19 cellular contexts compared by ENCODE assay signal in the genomic region with DNA sequence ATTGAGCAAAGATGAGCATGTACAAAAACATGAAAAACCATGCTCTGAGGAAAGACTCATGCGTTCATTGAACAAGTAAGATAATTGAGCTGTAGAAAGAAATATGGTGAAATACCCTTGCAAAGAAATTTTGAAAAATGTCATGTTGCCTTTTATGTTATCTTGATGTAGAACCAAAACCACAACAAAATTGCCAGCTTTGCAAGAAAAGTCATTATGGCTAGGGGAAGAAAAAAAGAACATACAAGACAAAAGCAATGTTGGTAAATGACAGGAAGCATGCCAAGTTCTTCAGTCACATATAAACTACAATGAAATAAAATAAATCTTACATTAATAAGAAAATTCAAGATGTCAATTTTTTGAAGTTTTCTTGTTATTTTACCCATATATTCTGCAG.
A peak's percentile ranks its signal among the peaks of the same experiment; 100 is the strongest.
DNase-seq lines count a peak whose midpoint lies in the region; TF ChIP-seq lines count a peak whose summit lies in the region.
"Had no signal": no experiment of that assay in that cellular context is flagged by ENCODE, and none has a peak within 500 bp of the region (broad histone marks: within the 10 kb centered on the region; RNA-seq: fewer than 3 reads in every experiment).

No MANE protein-coding gene starts in this region.

- no peak for TF ChIP-seq EP300 in sigmoid colon (IDR thresholded peaks at IDR 0.05)

- peak overlapping the region in 9 of 11 experiments; percentile 64 to 97 (median 85); a peak in 14 of 22 replicates for H3K27ac ChIP-seq in BLaER1 treated with 17β-estradiol and CSF1 and Interleukin-3, amounts not matched to agents 10 nM and 100 nM
- no peak overlapping the region for H3K27ac ChIP-seq in sigmoid colon

- WGBS in sigmoid colon, 2 donors: 80 to 91% methylated on average over 1 of the region's 1 CpG

- POLR2A ChIA-PET in activated CD4-positive, alpha-beta memory T cell treated with anti-CD3 and anti-CD28 coated beads for 36 hours (lab: Charles Lee): no interaction called here

- intact Hi-C loops in activated CD4-positive, alpha-beta memory T cell treated with anti-CD3 and anti-CD28 coated beads for 36 hours (cut with micrococcal nuclease): no loop called here
- intact Hi-C loops in sigmoid colon (cut with DNase I): no loop called here

- H3K4me2 ChIP-seq in BLaER1 treated with 17β-estradiol and CSF1 and Interleukin-3, amounts not matched to agents 10 nM and 100 nM: peak overlapping the region; percentile 81 to 95 (median 87); a peak in 17 of 22 replicates

- H3K4me1 ChIP-seq in BLaER1 treated with 17β-estradiol and CSF1 and Interleukin-3, amounts not matched to agents 10 nM and 100 nM: peaks cover 49 to 59% (median 55%) of the 10 kb centered on the region in 10 experiments
- H3K4me1 ChIP-seq in sigmoid colon: no peaks in the 10 kb centered on the region
- H3K4me1 ChIP-seq: BE2C had no signal

- H3K36me3 Mint-ChIP-seq in activated CD4-positive, alpha-beta memory T cell treated with anti-CD3 and anti-CD28 coated beads for 36 hours: no peaks in the 10 kb centered on the region
- no peaks in the 10 kb centered on the region for H3K36me3 Mint-ChIP-seq in T-helper 2 cell treated with Interferon-gamma antibody and Interleukin-4, amounts not matched to agents 5 μg/mL and 100 μg/mL, for 36 hours (ENCODE audit: low read depth)
- H3K36me3 Mint-ChIP-seq: CD14-positive monocyte; CD4-positive, alpha-beta memory T cell; CD4-positive, CD25-positive, alpha-beta regulatory T cell had no signal

- H3K27me3 ChIP-seq in BLaER1 treated with 17β-estradiol and CSF1 and Interleukin-3, amounts not matched to agents 10 nM and 100 nM: no peaks in the 10 kb centered on the region
- H3K27me3 ChIP-seq in sigmoid colon: no peaks in the 10 kb centered on the region
- H3K27me3 ChIP-seq: BE2C had no signal

- CTCF ChIA-PET in activated CD4-positive, alpha-beta memory T cell treated with anti-CD3 and anti-CD28 coated beads for 36 hours (lab: Charles Lee): no interaction called here

- DNase-seq in Jurkat, Clone E6-1 (ENCODE audit: low read depth, low spot score): peak; percentile 76
- DNase-seq in activated CD4-positive, alpha-beta memory T cell treated with anti-CD3 and anti-CD28 coated beads for 36 hours: no peak
- DNase-seq in T-helper 2 cell treated with Interferon-gamma antibody and Interleukin-4, amounts not matched to agents 5 μg/mL and 100 μg/mL, for 36 hours (ENCODE audit: low spot score): no peak
- no peak for DNase-seq in sigmoid colon
- DNase-seq: 8988T; ACHN; BE2C; C1 segment of cervical spinal cord; CD4-positive, alpha-beta memory T cell; CD4-positive, CD25-positive, alpha-beta regulatory T cell; CD8-positive, alpha-beta memory T cell; COR-L47; DMS 273 treated with DMSO at 0.1 percent for 48 hours; DMS153; DMS53; DMS79; GF-D8 had no signal

- peaks cover 14% of the 10 kb centered on the region for H3K9me3 Mint-ChIP-seq in activated CD4-positive, alpha-beta memory T cell treated with anti-CD3 and anti-CD28 coated beads for 36 hours
- H3K9me3 Mint-ChIP-seq in T-helper 2 cell treated with Interferon-gamma antibody and Interleukin-4, amounts not matched to agents 5 μg/mL and 100 μg/mL, for 36 hours: peaks cover 22% of the 10 kb centered on the region

- peaks cover 19 to 47% (median 37%) of the 10 kb centered on the region in 11 experiments for H3K9me3 ChIP-seq in BLaER1 treated with 17β-estradiol and CSF1 and Interleukin-3, amounts not matched to agents 10 nM and 100 nM (replicated peaks in 1 of 11)
- H3K9me3 ChIP-seq in sigmoid colon: peaks cover 0 to 3% (median 0%) of the 10 kb centered on the region in 4 donors
- H3K9me3 ChIP-seq: BE2C had no signal

- no peak for TF ChIP-seq POLR2A in sigmoid colon (IDR thresholded peaks at IDR 0.05)

- no peak overlapping the region for H3K9ac ChIP-seq in BLaER1 treated with 17β-estradiol and CSF1 and Interleukin-3, amounts not matched to agents 10 nM and 100 nM

- H3K27me3 Mint-ChIP-seq in activated CD4-positive, alpha-beta memory T cell treated with anti-CD3 and anti-CD28 coated beads for 36 hours: no peaks in the 10 kb centered on the region
- no peaks in the 10 kb centered on the region for H3K27me3 Mint-ChIP-seq in T-helper 2 cell treated with Interferon-gamma antibody and Interleukin-4, amounts not matched to agents 5 μg/mL and 100 μg/mL, for 36 hours (ENCODE audit: low read depth)
- H3K27me3 Mint-ChIP-seq: CD4-positive, alpha-beta memory T cell; CD4-positive, CD25-positive, alpha-beta regulatory T cell had no signal

- H4K20me1 ChIP-seq in BLaER1 treated with 17β-estradiol and CSF1 and Interleukin-3, amounts not matched to agents 10 nM and 100 nM: no peaks in the 10 kb centered on the region

- H3K36me3 ChIP-seq in BLaER1 treated with 17β-estradiol and CSF1 and Interleukin-3, amounts not matched to agents 10 nM and 100 nM: peaks cover 0 to 4% (median 0%) of the 10 kb centered on the region in 11 experiments; a peak in 1 of 22 replicates
- no peaks in the 10 kb centered on the region for H3K36me3 ChIP-seq in sigmoid colon
- H3K36me3 ChIP-seq: BE2C had no signal

- H3K4me3 Mint-ChIP-seq in activated CD4-positive, alpha-beta memory T cell treated with anti-CD3 and anti-CD28 coated beads for 36 hours: no peak overlapping the region
- H3K4me3 Mint-ChIP-seq in T-helper 2 cell treated with Interferon-gamma antibody and Interleukin-4, amounts not matched to agents 5 μg/mL and 100 μg/mL, for 36 hours: no peak overlapping the region
- H3K4me3 Mint-ChIP-seq: CD14-positive monocyte; CD4-positive, alpha-beta memory T cell; CD4-positive, CD25-positive, alpha-beta regulatory T cell; CD8-positive, alpha-beta memory T cell had no signal

- H3K4me3 ChIP-seq in BLaER1 treated with 17β-estradiol and CSF1 and Interleukin-3, amounts not matched to agents 10 nM and 100 nM: peak overlapping the region in 1 of 10 experiments; percentile 44; a peak in 1 of 20 replicates
- H3K4me3 ChIP-seq in Jurkat, Clone E6-1 (ENCODE audit: low read length): no peak overlapping the region
- no peak overlapping the region for H3K4me3 ChIP-seq in sigmoid colon

- H3K4me1 Mint-ChIP-seq in activated CD4-positive, alpha-beta memory T cell treated with anti-CD3 and anti-CD28 coated beads for 36 hours (ENCODE audit: low read depth): no peaks in the 10 kb centered on the region
- no peaks in the 10 kb centered on the region for H3K4me1 Mint-ChIP-seq in T-helper 2 cell treated with Interferon-gamma antibody and Interleukin-4, amounts not matched to agents 5 μg/mL and 100 μg/mL, for 36 hours (ENCODE audit: low read depth)
- H3K4me1 Mint-ChIP-seq: CD14-positive monocyte; CD4-positive, alpha-beta memory T cell; CD4-positive, CD25-positive, alpha-beta regulatory T cell; CD8-positive, alpha-beta memory T cell had no signal

- no peak overlapping the region for H3K27ac Mint-ChIP-seq in activated CD4-positive, alpha-beta memory T cell treated with anti-CD3 and anti-CD28 coated beads for 36 hours
- no peak overlapping the region for H3K27ac Mint-ChIP-seq in T-helper 2 cell treated with Interferon-gamma antibody and Interleukin-4, amounts not matched to agents 5 μg/mL and 100 μg/mL, for 36 hours
- H3K27ac Mint-ChIP-seq: CD14-positive monocyte; CD4-positive, alpha-beta memory T cell; CD4-positive, CD25-positive, alpha-beta regulatory T cell had no signal

- TF ChIP-seq CTCF in sigmoid colon (IDR thresholded peaks at IDR 0.05): no peak

Comparison
In these comparisons a context has a peak if more than half of its experiments do, and no peak if none do; other contexts are left out.
1. H3K27ac ChIP-seq: peak in BLaER1 treated with 17β-estradiol and CSF1 and Interleukin-3, amounts not matched to agents 10 nM and 100 nM (9 of 11); none in sigmoid colon (0 of 4).